Comparison of ENCODE assay signal across 11 cellular contexts in the genomic region with DNA sequence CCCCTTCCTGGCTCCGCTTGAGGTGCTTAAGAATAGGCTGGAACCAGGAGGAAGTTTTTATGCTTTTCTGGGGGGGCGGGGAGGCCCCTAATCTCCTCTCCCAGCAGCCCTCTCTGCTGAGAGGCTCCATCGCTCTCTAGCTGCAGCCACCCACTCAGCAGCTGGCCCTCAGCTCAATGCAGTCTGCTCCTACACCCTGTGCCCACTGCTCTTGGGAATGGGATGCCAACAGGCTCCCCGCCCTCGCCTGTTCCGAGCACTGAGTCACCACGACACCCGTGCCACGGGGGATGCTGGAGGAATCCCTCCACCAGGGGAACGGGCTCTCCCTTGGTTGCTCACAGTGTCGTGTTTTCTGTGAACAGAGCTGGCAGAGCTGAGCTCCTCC. TPM values are rescaled to one million over a fixed set of nuclear protein-coding genes. Genes with fewer than 3 reads are reported as not detected.
DNase-seq lines count a peak whose midpoint lies in the region; ATAC-seq, FAIRE-seq and TF ChIP-seq lines count a peak whose summit lies in the region.
"Had no signal": no experiment of that assay in that cellular context is flagged by ENCODE, and none has a peak within 500 bp of the region (broad histone marks: within the 10 kb centered on the region; RNA-seq: fewer than 3 reads in every experiment).

No MANE protein-coding gene starts in this region.

- TF ChIP-seq CTCF in HEK293 (tag by site-specific recombination; IDR thresholded peaks at IDR 0.05) (no peak), astrocyte (IDR thresholded peaks at IDR 0.05; ENCODE audit: insufficient read depth, low read depth, low read length) (no peak), pancreas (IDR thresholded peaks at IDR 0.05) (no peak), body of pancreas (IDR thresholded peaks at IDR 0.05) (no peak)

- H3K9me3 Mint-ChIP-seq in astrocyte (ENCODE audit: unreplicated experiment), result no peaks in the 10 kb centered on the region
- no peaks in the 10 kb centered on the region for H3K9me3 Mint-ChIP-seq in natural killer cell treated with Interleukin-12 subunit alpha and Interleukin-12 subunit beta and Interleukin-15 and Interleukin-18, amount 100 ng/mL, for 72 hours

- no peak overlapping the region for H3K27ac Mint-ChIP-seq in astrocyte (ENCODE audit: unreplicated experiment)
- H3K27ac Mint-ChIP-seq in natural killer cell treated with Interleukin-12 subunit alpha and Interleukin-12 subunit beta and Interleukin-15 and Interleukin-18, amount 100 ng/mL, for 72 hours, result peak overlapping the region; percentile 71

- H3K27ac ChIP-seq in HEK293 (ENCODE audit: extremely low read depth, low read depth, low read length) (no peak overlapping the region), astrocyte (ENCODE audit: low read depth, low read length) (no peak overlapping the region), pancreas (no peak overlapping the region), body of pancreas (peak overlapping the region in 1 of 4 donors; percentile 34)

- H3K9ac ChIP-seq in astrocyte (ENCODE audit: low read length), result no peak overlapping the region

- no peaks in the 10 kb centered on the region for H3K79me2 ChIP-seq in astrocyte (ENCODE audit: insufficient read depth, low read length)

- intact Hi-C loops in pancreas (cut with DNase I) (no loop called here), body of pancreas (cut with DNase I) (no loop called here)

- H3K4me3 Mint-ChIP-seq in astrocyte (ENCODE audit: unreplicated experiment), result no peak overlapping the region
- peak overlapping the region; percentile 89 for H3K4me3 Mint-ChIP-seq in natural killer cell treated with Interleukin-12 subunit alpha and Interleukin-12 subunit beta and Interleukin-15 and Interleukin-18, amount 100 ng/mL, for 72 hours

- H3K4me3 ChIP-seq in HEK293 (ENCODE audit: low read depth, low read length) (no peak overlapping the region), astrocyte (ENCODE audit: insufficient read depth, low read depth, low read length) (no peak overlapping the region), pancreas (peak overlapping the region in 1 of 4 donors; percentile 80), body of pancreas (no peak overlapping the region)

- 87 to 92% methylated on average over 11 of the region's 11 CpGs for WGBS in pancreas, 2 donors
- WGBS in body of pancreas, 2 donors, result 84 to 100% methylated on average over 2 to 11 of the region's 11 CpGs

- DNase-seq in AG08395 (ENCODE audit: low spot score), result peak; percentile 42
- no peak for DNase-seq in astrocyte (ENCODE audit: low read depth)
- DNase-seq in natural killer cell treated with Interleukin-12 subunit alpha and Interleukin-12 subunit beta and Interleukin-15 and Interleukin-18, amount 100 ng/mL, for 72 hours (ENCODE audit: low spot score), result no peak
- no peak for DNase-seq in pancreas
- DNase-seq in body of pancreas, result no peak
- no peak for DNase-seq in GM19240 (ENCODE audit: insufficient read length, low spot score)
- no peak for DNase-seq in frontal cortex (ENCODE audit: low spot score in 2 of 2)
- DNase-seq: activated gamma-delta T cell, NCI-H2171 treated with DMSO at 0.1 percent for 48 hours had no signal

- no peaks in the 10 kb centered on the region for H3K27me3 ChIP-seq in astrocyte (ENCODE audit: insufficient read depth, low read length)
- no peaks in the 10 kb centered on the region for H3K27me3 ChIP-seq in pancreas
- H3K27me3 ChIP-seq in body of pancreas, result no peaks in the 10 kb centered on the region

- peaks cover 62% of the 10 kb centered on the region for H4K20me1 ChIP-seq in astrocyte (ENCODE audit: insufficient read depth, low read length)

- no peaks in the 10 kb centered on the region for H3K27me3 Mint-ChIP-seq in astrocyte (ENCODE audit: low read depth, unreplicated experiment)
- no peaks in the 10 kb centered on the region for H3K27me3 Mint-ChIP-seq in natural killer cell treated with Interleukin-12 subunit alpha and Interleukin-12 subunit beta and Interleukin-15 and Interleukin-18, amount 100 ng/mL, for 72 hours

- H3K9me3 ChIP-seq in HEK293 (ENCODE audit: control insufficient read depth, insufficient read depth, low read depth, low read length) (no peaks in the 10 kb centered on the region), astrocyte (ENCODE audit: insufficient read depth, low read depth, low read length) (no peaks in the 10 kb centered on the region), pancreas (no peaks in the 10 kb centered on the region), body of pancreas (no peaks in the 10 kb centered on the region)

- H3K4me1 ChIP-seq in HEK293 (ENCODE audit: control insufficient read depth, insufficient read depth, low read length) (peaks cover 16% of the 10 kb centered on the region), astrocyte (ENCODE audit: insufficient read depth, low read length) (peaks cover 25% of the 10 kb centered on the region), pancreas (peaks cover 0 to 5% (median 5%) of the 10 kb centered on the region in 3 donors), body of pancreas (peaks cover 34% of the 10 kb centered on the region)

- peak overlapping the region; percentile 100 for H3K4me2 ChIP-seq in astrocyte (ENCODE audit: low read length)

- FAIRE-seq in astrocyte (lab: Jason Lieb, UNC), result no peak
- FAIRE-seq in pancreas (lab: Jason Lieb, UNC), result no peak
- FAIRE-seq in frontal cortex (lab: Jason Lieb, UNC), result no peak
- FAIRE-seq: G401.6 had no signal

- TF ChIP-seq POLR2A in body of pancreas (IDR thresholded peaks at IDR 0.05), result no peak

- H3K36me3 Mint-ChIP-seq in astrocyte (ENCODE audit: low read depth, unreplicated experiment), result peaks cover 12% of the 10 kb centered on the region
- H3K36me3 Mint-ChIP-seq in natural killer cell treated with Interleukin-12 subunit alpha and Interleukin-12 subunit beta and Interleukin-15 and Interleukin-18, amount 100 ng/mL, for 72 hours, result no peaks in the 10 kb centered on the region

- ATAC-seq in natural killer cell treated with Interleukin-12 subunit alpha and Interleukin-12 subunit beta and Interleukin-15 and Interleukin-18, amount 100 ng/mL, for 72 hours, result no peak
- ATAC-seq in pancreas (no peak), body of pancreas (no peak)

- CTCF ChIA-PET in HEK293 (lab: Yijun Ruan, JAX), result interaction anchor here (0.6 to 10.1 kb wide), 17 partner anchors 9 to 442 kb away, joined by 3 to 114 read pairs (median 4); a partner anchor contains a TSS

- H3K36me3 ChIP-seq in HEK293 (ENCODE audit: control insufficient read depth in 2 of 2, insufficient read depth in 1 of 2, low read length in 2 of 2) (peaks cover 0 to 33% of the 10 kb centered on the region in 2 experiments; a peak in 1 of 3 replicates), astrocyte (ENCODE audit: insufficient read depth, low read length) (no peaks in the 10 kb centered on the region), pancreas (no peaks in the 10 kb centered on the region), body of pancreas (replicated peaks in 1 of 2; ENCODE audit: insufficient read depth in 1 of 2, low read depth in 2 of 2) (no peaks in the 10 kb centered on the region)

- H3K4me1 Mint-ChIP-seq in astrocyte (ENCODE audit: low read depth, unreplicated experiment), result peaks cover 19% of the 10 kb centered on the region
- H3K4me1 Mint-ChIP-seq in natural killer cell treated with Interleukin-12 subunit alpha and Interleukin-12 subunit beta and Interleukin-15 and Interleukin-18, amount 100 ng/mL, for 72 hours (ENCODE audit: low read depth in 2 of 2), result peaks cover 42 to 61% of the 10 kb centered on the region in 2 donors

- POLR2A ChIA-PET in HEK293 (lab: Yijun Ruan, JAX), result interaction anchor here (1.0 to 2.1 kb wide), 3 partner anchors 11 to 147 kb away, joined by 3 to 6 read pairs (median 3); a partner anchor contains a TSS

- no peak overlapping the region for H2AFZ ChIP-seq in astrocyte (ENCODE audit: low read depth, low read length)

TF ChIP-seq in HEK293, 187 proteins besides CTCF, POLR2A, EP300 and RAD21:
- TF ChIP-seq ZNF707 (tag by site-specific recombination; IDR thresholded peaks at IDR 0.05) (no peak), ZFHX2 (tag by site-specific recombination; conservative IDR thresholded peaks at IDR 0.05) (peak; percentile 96), ZNF302 (tag by site-specific recombination; IDR thresholded peaks at IDR 0.05; ENCODE audit: low read depth) (no peak), ZEB2 (tag by site-specific recombination; IDR thresholded peaks at IDR 0.05) (no peak), EGR2 (tag by site-specific recombination; IDR thresholded peaks at IDR 0.05; ENCODE audit: low read depth) (peak; percentile 92)
TF ChIP-seq in HEK293: peak in this region for 2.

RNA-seq across cellular contexts. Expression of a gene that starts 23.5 kb away (rescaled TPM):
- total RNA-seq in astrocyte (0.72 and 0.77 TPM in 2 replicates), pancreas (1 to 10 TPM in 4 of 6 donors, under 1 TPM in 2; 0.35 to 7.2 (median 1.6) TPM), body of pancreas (1 to 10 TPM; 4.2 to 7.6 TPM), frontal cortex (under 0.01 TPM)
- total RNA-seq in natural killer cell treated with Interleukin-12 subunit alpha and Interleukin-12 subunit beta and Interleukin-15 and Interleukin-18, amount 100 ng/mL, for 72 hours, result 1 to 10 TPM; 2.4 to 2.7 TPM
- polyA plus RNA-seq in pancreas, result 1 to 10 TPM; 3.1 to 3.4 TPM
